13 cellular contexts compared by ENCODE assay signal in genomic region chr16:3949946-3950342, GRCh38.
DNase-seq lines count a peak whose midpoint lies in the region; ATAC-seq and TF ChIP-seq lines count a peak whose summit lies in the region.
"Had no signal": no experiment of that assay in that cellular context is flagged by ENCODE, and none has a peak within 500 bp of the region (broad histone marks: within the 10 kb centered on the region; RNA-seq: fewer than 3 reads in every experiment).

No MANE protein-coding gene starts in this region.

- peaks cover 2 to 10% of the 10 kb centered on the region in 2 donors for H3K4me1 ChIP-seq in lung (ENCODE audit: control insufficient read depth in 2 of 2, insufficient read depth in 2 of 2, low read length in 2 of 2)
- no peaks in the 10 kb centered on the region for H3K4me1 ChIP-seq in thymus (ENCODE audit: control insufficient read depth, insufficient read depth, low read length)
- no peaks in the 10 kb centered on the region for H3K4me1 ChIP-seq in body of pancreas

- no peaks in the 10 kb centered on the region for H3K9me3 Mint-ChIP-seq in activated T-helper 1 cell treated with anti-CD3 and anti-CD28 coated beads, Interleukin-12 subunit alpha, Interleukin-12 subunit beta, Interleukin-2, Interleukin-4 antibody, amounts not matched to agents 30 ng/mL and 10 ng/mL and 1 ng/mL, durations not matched to agents 14 hours and 24 hours and 36 hours
- H3K9me3 Mint-ChIP-seq: activated B cell treated with CpG ODN at 0.5 μM for 24 hours; central memory CD8-positive, alpha-beta T cell had no signal

- intact Hi-C loops in body of pancreas (cut with DNase I): no loop called here
- intact Hi-C loops in activated T-helper 1 cell treated with anti-CD3 and anti-CD28 coated beads, Interleukin-12 subunit alpha, Interleukin-12 subunit beta, Interleukin-2, Interleukin-4 antibody, amounts not matched to agents 30 ng/mL and 10 ng/mL and 1 ng/mL, durations not matched to agents 14 hours and 24 hours and 36 hours (cut with micrococcal nuclease): no loop called here

- H3K4me3 ChIP-seq in brain microvascular endothelial cell (ENCODE audit: low read depth, low read length) (no peak overlapping the region), lung (peak overlapping the region; percentile 18), thymus (ENCODE audit: low read length) (no peak overlapping the region), body of pancreas (no peak overlapping the region)

- H3K4me1 Mint-ChIP-seq in activated T-helper 1 cell treated with anti-CD3 and anti-CD28 coated beads, Interleukin-12 subunit alpha, Interleukin-12 subunit beta, Interleukin-2, Interleukin-4 antibody, amounts not matched to agents 30 ng/mL and 10 ng/mL and 1 ng/mL, durations not matched to agents 14 hours and 24 hours and 36 hours (ENCODE audit: low read depth): no peaks in the 10 kb centered on the region
- H3K4me1 Mint-ChIP-seq: activated B cell treated with CpG ODN at 0.5 μM for 24 hours; central memory CD8-positive, alpha-beta T cell had no signal

- no peak for TF ChIP-seq POLR2A in body of pancreas (IDR thresholded peaks at IDR 0.05)

- no peaks in the 10 kb centered on the region for H3K36me3 Mint-ChIP-seq in activated T-helper 1 cell treated with anti-CD3 and anti-CD28 coated beads, Interleukin-12 subunit alpha, Interleukin-12 subunit beta, Interleukin-2, Interleukin-4 antibody, amounts not matched to agents 30 ng/mL and 10 ng/mL and 1 ng/mL, durations not matched to agents 14 hours and 24 hours and 36 hours (ENCODE audit: low read depth)

- H3K27me3 Mint-ChIP-seq in activated T-helper 1 cell treated with anti-CD3 and anti-CD28 coated beads, Interleukin-12 subunit alpha, Interleukin-12 subunit beta, Interleukin-2, Interleukin-4 antibody, amounts not matched to agents 30 ng/mL and 10 ng/mL and 1 ng/mL, durations not matched to agents 14 hours and 24 hours and 36 hours (ENCODE audit: insufficient read depth): peaks cover 19% of the 10 kb centered on the region

- WGBS in lung, 2 donors: 29 to 43% methylated on average over 9 of the region's 9 CpGs
- 54% methylated on average over 9 of the region's 9 CpGs for WGBS in thymus
- WGBS in body of pancreas, 2 donors: 74 to 84% methylated on average over 9 of the region's 9 CpGs

- no peak for TF ChIP-seq CTCF in brain microvascular endothelial cell (IDR thresholded peaks at IDR 0.05; ENCODE audit: low read depth, low read length, missing control alignments)
- no peak for TF ChIP-seq CTCF in lung (IDR thresholded peaks at IDR 0.05; ENCODE audit: control extremely low read depth, extremely low read depth)
- no peak for TF ChIP-seq CTCF in body of pancreas (IDR thresholded peaks at IDR 0.05)

- H3K4me3 Mint-ChIP-seq in activated T-helper 1 cell treated with anti-CD3 and anti-CD28 coated beads, Interleukin-12 subunit alpha, Interleukin-12 subunit beta, Interleukin-2, Interleukin-4 antibody, amounts not matched to agents 30 ng/mL and 10 ng/mL and 1 ng/mL, durations not matched to agents 14 hours and 24 hours and 36 hours: no peak overlapping the region
- H3K4me3 Mint-ChIP-seq: activated B cell treated with CpG ODN at 0.5 μM for 24 hours; central memory CD8-positive, alpha-beta T cell had no signal

- ATAC-seq in lung (ENCODE audit: insufficient read depth, low FRiP score): no peak
- ATAC-seq in body of pancreas: no peak

- H3K9me3 ChIP-seq in lung (ENCODE audit: control insufficient read depth in 2 of 2, insufficient read depth in 1 of 2, low read length in 1 of 2) (no peaks in the 10 kb centered on the region), thymus (ENCODE audit: control insufficient read depth) (no peaks in the 10 kb centered on the region), body of pancreas (no peaks in the 10 kb centered on the region)

- H3K36me3 ChIP-seq in brain microvascular endothelial cell (replicated peaks) (no peaks in the 10 kb centered on the region), lung (ENCODE audit: control insufficient read depth in 2 of 2, insufficient read depth in 2 of 2, low read length in 2 of 2) (no peaks in the 10 kb centered on the region), thymus (ENCODE audit: control insufficient read depth, insufficient read depth) (no peaks in the 10 kb centered on the region), body of pancreas (replicated peaks in 1 of 2; ENCODE audit: insufficient read depth in 1 of 2, low read depth in 2 of 2) (no peaks in the 10 kb centered on the region)

- H3K27me3 ChIP-seq in brain microvascular endothelial cell (replicated peaks) (no peaks in the 10 kb centered on the region), lung (ENCODE audit: control insufficient read depth, insufficient read depth) (no peaks in the 10 kb centered on the region), thymus (ENCODE audit: control insufficient read depth, insufficient read depth) (peaks cover 3% of the 10 kb centered on the region), body of pancreas (no peaks in the 10 kb centered on the region)

- peak overlapping the region; percentile 54 for H3K27ac ChIP-seq in brain microvascular endothelial cell
- peak overlapping the region; percentile 83 to 97 for H3K27ac ChIP-seq in lung (ENCODE audit: low read depth in 1 of 2, low read length in 1 of 2)
- H3K27ac ChIP-seq in thymus (ENCODE audit: low read depth): peak overlapping the region; percentile 66
- H3K27ac ChIP-seq in body of pancreas: peak overlapping the region in 2 of 4 donors; percentile 19 to 56

- no peak overlapping the region for H3K27ac Mint-ChIP-seq in activated T-helper 1 cell treated with anti-CD3 and anti-CD28 coated beads, Interleukin-12 subunit alpha, Interleukin-12 subunit beta, Interleukin-2, Interleukin-4 antibody, amounts not matched to agents 30 ng/mL and 10 ng/mL and 1 ng/mL, durations not matched to agents 14 hours and 24 hours and 36 hours
- H3K27ac Mint-ChIP-seq: activated B cell treated with CpG ODN at 0.5 μM for 24 hours had no signal

- in situ Hi-C loops in KBM-7 (cut with MboI; ENCODE audit: low pct_unique_long_range_greater_than_20kb, low sequenced_read_pairs) (no loop called here), brain microvascular endothelial cell (cut with HindIII; ENCODE audit: low pct_ligation_motif_present, low sequenced_read_pairs) (no loop called here)

- DNase-seq in KBM-7 (peak; percentile 28), brain microvascular endothelial cell (no peak), lung (ENCODE audit: low spot score) (no peak), body of pancreas (no peak), KG1 (lab: John Stamatoyannopoulos, UW) (no peak)
- DNase-seq in activated T-helper 1 cell treated with anti-CD3 and anti-CD28 coated beads, Interleukin-12 subunit alpha, Interleukin-12 subunit beta, Interleukin-2, Interleukin-4 antibody, amounts not matched to agents 30 ng/mL and 10 ng/mL and 1 ng/mL, durations not matched to agents 14 hours and 24 hours and 36 hours (ENCODE audit: low spot score): no peak
- no peak for DNase-seq in stimulated activated CD4-positive, alpha-beta T cell treated with anti-CD3 and anti-CD28 coated beads, Interleukin-4, amount 100 ng/mL, for 24 hours
- DNase-seq: activated B cell treated with CpG ODN at 0.5 μM for 24 hours; activated T-cell treated with anti-CD3 and anti-CD28 coated beads, Interleukin-2, amount 50 U/mL, for 48 hours; midbrain; NCI-H345 had no signal
